In genomic region chr17:9918804-9919352, GRCh38 we compare ENCODE assay signal across 17 cellular contexts. TPM values are rescaled to one million over a fixed set of nuclear protein-coding genes. Genes with fewer than 3 reads are reported as not detected.
DNase-seq lines count a peak whose midpoint lies in the region; ATAC-seq, FAIRE-seq and TF ChIP-seq lines count a peak whose summit lies in the region.
"Had no signal": no experiment of that assay in that cellular context is flagged by ENCODE, and none has a peak within 500 bp of the region (broad histone marks: within the 10 kb centered on the region; RNA-seq: fewer than 3 reads in every experiment).

No MANE protein-coding gene starts in this region.

- H3K4me3 ChIP-seq in coronary artery, result no peak overlapping the region

- intact Hi-C loops in activated CD8-positive, alpha-beta T cell treated with anti-CD3 and anti-CD28 coated beads for 36 hours (cut with micrococcal nuclease), result no loop called here

- H3K36me3 Mint-ChIP-seq in stimulated activated effector memory CD8-positive, alpha-beta T cell treated with anti-CD3 and anti-CD28 coated beads, Interleukin-12 subunit alpha, Interleukin-12 subunit beta, amount 100 ng/mL, for 72 hours, result peaks cover 6% of the 10 kb centered on the region
- no peaks in the 10 kb centered on the region for H3K36me3 Mint-ChIP-seq in activated CD8-positive, alpha-beta T cell treated with anti-CD3 and anti-CD28 coated beads for 36 hours (ENCODE audit: low read depth)
- H3K36me3 Mint-ChIP-seq: CD8-positive, alpha-beta T cell had no signal

- peak; percentile 36 for DNase-seq in D721Med (ENCODE audit: insufficient read length, low spot score)
- peak; percentile 98 for DNase-seq in NCI-H82 (lab: John Stamatoyannopoulos, UW)
- DNase-seq in coronary artery (ENCODE audit: low spot score), result peak; percentile 68
- DNase-seq in stimulated activated effector memory CD8-positive, alpha-beta T cell treated with anti-CD3 and anti-CD28 coated beads, Interleukin-12 subunit alpha, Interleukin-12 subunit beta, amount 100 ng/mL, for 72 hours (ENCODE audit: low spot score in 2 of 2), result no peak
- no peak for DNase-seq in activated CD8-positive, alpha-beta T cell treated with anti-CD3 and anti-CD28 coated beads for 36 hours
- DNase-seq: BE2C; CD8-positive, alpha-beta T cell; COR-L47; DND-41; GOT3; H9 had no signal

- no peak overlapping the region for H3K4me3 Mint-ChIP-seq in stimulated activated effector memory CD8-positive, alpha-beta T cell treated with anti-CD3 and anti-CD28 coated beads, Interleukin-12 subunit alpha, Interleukin-12 subunit beta, amount 100 ng/mL, for 72 hours
- H3K4me3 Mint-ChIP-seq in activated CD8-positive, alpha-beta T cell treated with anti-CD3 and anti-CD28 coated beads for 36 hours, result no peak overlapping the region
- H3K4me3 Mint-ChIP-seq: CD8-positive, alpha-beta T cell; H9; IgD-negative memory B cell had no signal

- H3K4me1 Mint-ChIP-seq in stimulated activated effector memory CD8-positive, alpha-beta T cell treated with anti-CD3 and anti-CD28 coated beads, Interleukin-12 subunit alpha, Interleukin-12 subunit beta, amount 100 ng/mL, for 72 hours, result no peaks in the 10 kb centered on the region
- no peaks in the 10 kb centered on the region for H3K4me1 Mint-ChIP-seq in activated CD8-positive, alpha-beta T cell treated with anti-CD3 and anti-CD28 coated beads for 36 hours (ENCODE audit: low read depth)
- H3K4me1 Mint-ChIP-seq: IgD-negative memory B cell had no signal

- POLR2A ChIA-PET in activated CD8-positive, alpha-beta T cell treated with anti-CD3 and anti-CD28 coated beads for 36 hours (lab: Charles Lee), result no interaction called here

- no peaks in the 10 kb centered on the region for H3K9me3 Mint-ChIP-seq in stimulated activated effector memory CD8-positive, alpha-beta T cell treated with anti-CD3 and anti-CD28 coated beads, Interleukin-12 subunit alpha, Interleukin-12 subunit beta, amount 100 ng/mL, for 72 hours
- no peaks in the 10 kb centered on the region for H3K9me3 Mint-ChIP-seq in activated CD8-positive, alpha-beta T cell treated with anti-CD3 and anti-CD28 coated beads for 36 hours
- H3K9me3 Mint-ChIP-seq: CD8-positive, alpha-beta T cell; H9; IgD-negative memory B cell had no signal

- no peak overlapping the region for H3K27ac ChIP-seq in coronary artery
- H3K27ac ChIP-seq: C4-2B had no signal

- TF ChIP-seq CTCF in D721Med (IDR thresholded peaks at IDR 0.05; ENCODE audit: insufficient read depth, missing control alignments), result no peak
- TF ChIP-seq CTCF in coronary artery (IDR thresholded peaks at IDR 0.05), result no peak
- no peak for TF ChIP-seq CTCF in activated CD8-positive, alpha-beta T cell treated with anti-CD3 and anti-CD28 coated beads for 36 hours (IDR thresholded peaks at IDR 0.05)

- CTCF ChIA-PET in activated CD8-positive, alpha-beta T cell treated with anti-CD3 and anti-CD28 coated beads for 36 hours (lab: Charles Lee), result no interaction called here

- no peak for FAIRE-seq in D721Med (lab: Jason Lieb, UNC)
- FAIRE-seq: A204.1 had no signal

- ATAC-seq in stimulated activated effector memory CD8-positive, alpha-beta T cell treated with anti-CD3 and anti-CD28 coated beads, Interleukin-12 subunit alpha, Interleukin-12 subunit beta, amount 100 ng/mL, for 72 hours, result no peak
- ATAC-seq in GM21825 (IDR thresholded peaks at IDR 0.05; ENCODE audit: unreplicated experiment) (no peak), GM18498 (IDR thresholded peaks at IDR 0.05; ENCODE audit: unreplicated experiment) (no peak)
- no peak for ATAC-seq in activated CD8-positive, alpha-beta T cell treated with anti-CD3 and anti-CD28 coated beads for 36 hours
- ATAC-seq: CD8-positive, alpha-beta T cell had no signal

- H3K27me3 Mint-ChIP-seq in activated CD8-positive, alpha-beta T cell treated with anti-CD3 and anti-CD28 coated beads for 36 hours, result no peaks in the 10 kb centered on the region
- H3K27me3 Mint-ChIP-seq: IgD-negative memory B cell had no signal

- H3K27ac Mint-ChIP-seq in stimulated activated effector memory CD8-positive, alpha-beta T cell treated with anti-CD3 and anti-CD28 coated beads, Interleukin-12 subunit alpha, Interleukin-12 subunit beta, amount 100 ng/mL, for 72 hours, result peak overlapping the region; percentile 23
- H3K27ac Mint-ChIP-seq in activated CD8-positive, alpha-beta T cell treated with anti-CD3 and anti-CD28 coated beads for 36 hours, result no peak overlapping the region
- H3K27ac Mint-ChIP-seq: CD8-positive, alpha-beta T cell; IgD-negative memory B cell had no signal

RNA-seq across cellular contexts. Expression of gene RCVRN, which starts 13.8 kb away (rescaled TPM):
- not detected for total RNA-seq in activated CD8-positive, alpha-beta T cell treated with anti-CD3 and anti-CD28 coated beads for 36 hours
- total RNA-seq: H9, HT1080 had no signal

Comparison
In these comparisons a context has a peak if more than half of its experiments do, and no peak if none do; other contexts are left out.
1. DNase-seq: peak in D721Med (single experiment), NCI-H82 (single experiment) and coronary artery (single experiment); none in stimulated activated effector memory CD8-positive, alpha-beta T cell treated with anti-CD3 and anti-CD28 coated beads, Interleukin-12 subunit alpha, Interleukin-12 subunit beta, amount 100 ng/mL, for 72 hours (0 of 2) and activated CD8-positive, alpha-beta T cell treated with anti-CD3 and anti-CD28 coated beads for 36 hours (single experiment).